In genomic region chr6:71454083-71454482, GRCh38 we compare ENCODE assay signal across 22 cellular contexts.
DNase-seq lines count a peak whose midpoint lies in the region; ATAC-seq and TF ChIP-seq lines count a peak whose summit lies in the region.
"Had no signal": no experiment of that assay in that cellular context is flagged by ENCODE, and none has a peak within 500 bp of the region (broad histone marks: within the 10 kb centered on the region; RNA-seq: fewer than 3 reads in every experiment).

No MANE protein-coding gene starts in this region.

- no peak overlapping the region for H3K27ac ChIP-seq in PC-9
- H3K27ac ChIP-seq in gastrocnemius medialis = no peak overlapping the region
- H3K27ac ChIP-seq: breast epithelium, heart right ventricle, prostate gland, SJSA1, testis had no signal

- DNase-seq in Kasumi-1 (lab: John Stamatoyannopoulos, UW) (peak; percentile 16 to 17), PC-9 (no peak), kidney tubule cell (ENCODE audit: low spot score) (peak; percentile 75), DMS79 treated with DMSO at 0.1 percent for 48 hours (lab: John Stamatoyannopoulos, UW) (no peak), amniotic stem cell (lab: John Stamatoyannopoulos, UW) (no peak), gastrocnemius medialis (no peak)
- DNase-seq: activated B cell treated with CpG ODN at 0.5 μM for 24 hours; activated CD4-positive, alpha-beta memory T cell treated with anti-CD3 and anti-CD28 coated beads for 36 hours; activated effector memory CD4-positive, alpha-beta T cell treated with anti-CD3 and anti-CD28 coated beads, Interleukin-2, amount 50 U/mL, for 16 hours; CD4-positive, alpha-beta memory T cell; cortex of kidney; heart right ventricle; HFFc6; NCI-H1092 treated with DMSO at 0.1 percent for 48 hours; NCI-H2081 treated with DMSO at 0.1 percent for 48 hours; stimulated activated CD4-positive, alpha-beta T cell treated with anti-CD3 and anti-CD28 coated beads, Interleukin-1b, Interleukin-23, amount 100 ng/mL, for 48 hours; testis had no signal

- peaks cover 10% of the 10 kb centered on the region; the same call in 1 of the 2 replicates for H3K4me1 ChIP-seq in PC-9 (replicated peaks; ENCODE audit: insufficient read depth)
- H3K4me1 ChIP-seq in gastrocnemius medialis = no peaks in the 10 kb centered on the region
- H3K4me1 ChIP-seq: breast epithelium, heart right ventricle, prostate gland, SJSA1, testis had no signal

- H3K4me3 ChIP-seq in PC-9 (no peak overlapping the region), gastrocnemius medialis (no peak overlapping the region)
- H3K4me3 ChIP-seq: breast epithelium, heart right ventricle, prostate gland, SJSA1, testis had no signal

- no peak for TF ChIP-seq POLR2A in gastrocnemius medialis (IDR thresholded peaks at IDR 0.05)

- H3F3A ChIP-seq in PC-9 (ENCODE audit: insufficient read depth, low read depth) = no peaks in the 10 kb centered on the region

- H3K27me3 ChIP-seq in PC-9 (ENCODE audit: insufficient read depth, low read depth) (no peaks in the 10 kb centered on the region), gastrocnemius medialis (no peaks in the 10 kb centered on the region)
- H3K27me3 ChIP-seq: breast epithelium, heart right ventricle, SJSA1, testis had no signal

- H2AFZ ChIP-seq in PC-9 = peak overlapping the region; percentile 52; the same call in 1 of the 2 replicates

- H3K36me3 ChIP-seq in PC-9 (ENCODE audit: low read depth) = no peaks in the 10 kb centered on the region
- no peaks in the 10 kb centered on the region for H3K36me3 ChIP-seq in gastrocnemius medialis
- H3K36me3 ChIP-seq: breast epithelium, heart right ventricle, prostate gland, SJSA1 had no signal

- no TSS peak for BruUV-seq in PC-9 (replicated peaks; lab: Mats Ljungman, UMichigan)

- H3K9me2 ChIP-seq in PC-9 (ENCODE audit: insufficient read depth) = no peaks in the 10 kb centered on the region

- no peak overlapping the region for H3K4me2 ChIP-seq in PC-9

- peak; percentile 49 for ATAC-seq in GM18868 (IDR thresholded peaks at IDR 0.05; ENCODE audit: unreplicated experiment)
- no peak for ATAC-seq in gastrocnemius medialis
- ATAC-seq: heart right ventricle; stimulated activated memory B cell treated with anti-CD40 and anti-IgM and Interleukin-4, amounts not matched to agents 10 μg/mL and 1 μg/mL and 100 μg/mL, for 72 hours had no signal

- in situ Hi-C loops in gastrocnemius medialis (cut with MboI; ENCODE audit: low sequenced_read_pairs in 4 of 4) = no loop called here

- POLR2A ChIA-PET in PC-9 (lab: Charles Lee; ENCODE audit: unreplicated experiment) = no interaction called here

- no peaks in the 10 kb centered on the region for H4K20me1 ChIP-seq in PC-9 (ENCODE audit: insufficient read depth)

- CTCF ChIA-PET in PC-9 (lab: Charles Lee) = no interaction called here

- intact Hi-C loops in PC-9 (cut with micrococcal nuclease; ENCODE audit: unreplicated experiment) (no loop called here), gastrocnemius medialis (cut with DNase I; ENCODE audit: low total_unique reads) (no loop called here)

- H3K9me3 ChIP-seq in PC-9 (ENCODE audit: insufficient read depth, low read depth) (no peaks in the 10 kb centered on the region), gastrocnemius medialis (no peaks in the 10 kb centered on the region)
- H3K9me3 ChIP-seq: breast epithelium, prostate gland, SJSA1, testis had no signal

- TF ChIP-seq CTCF in PC-9 (conservative IDR thresholded peaks at IDR 0.05) (no peak), gastrocnemius medialis (IDR thresholded peaks at IDR 0.05 in 4 of 5, conservative IDR thresholded peaks at IDR 0.05 in 1 of 5) (no peak)

- no peaks in the 10 kb centered on the region for H3K79me2 ChIP-seq in PC-9 (ENCODE audit: low read depth)

Comparison
In these comparisons a context has a peak if more than half of its experiments do, and no peak if none do; other contexts are left out.
1. DNase-seq: peak in Kasumi-1 (2 of 2) and kidney tubule cell (single experiment); none in PC-9 (0 of 2), DMS79 treated with DMSO at 0.1 percent for 48 hours (single experiment), amniotic stem cell (single experiment) and gastrocnemius medialis (0 of 2).